ENCODE assay signal across 8 cellular contexts in the genomic region with DNA sequence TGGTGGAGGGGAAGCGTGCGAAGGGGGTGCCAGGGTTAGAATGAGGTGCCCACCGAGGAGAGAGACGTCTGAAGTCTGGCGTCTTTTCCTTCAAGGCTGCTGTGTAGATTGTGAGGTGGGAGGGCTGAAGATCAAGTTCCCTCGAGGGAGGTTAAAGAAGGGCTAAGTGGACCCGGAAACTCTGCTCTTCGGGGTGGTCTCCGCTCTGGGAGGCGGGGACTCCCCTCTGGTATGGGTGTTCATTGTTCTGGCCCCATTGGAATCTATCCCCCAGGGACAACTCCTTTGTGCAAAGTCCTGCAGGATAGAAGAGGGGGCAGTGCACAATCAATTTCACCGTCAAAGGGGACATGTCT. TPM values are rescaled to one million over a fixed set of nuclear protein-coding genes. Genes with fewer than 3 reads are reported as not detected.
DNase-seq lines count a peak whose midpoint lies in the region; ATAC-seq and TF ChIP-seq lines count a peak whose summit lies in the region.

No MANE protein-coding gene starts in this region.

- 21 to 28% methylated on average over 7 to 9 of the region's 11 CpGs for WGBS in esophagus squamous epithelium, 2 donors
- WGBS in psoas muscle, 3 donors, result 31 to 52% (median 38%) methylated on average over 11 of the region's 11 CpGs

- no peak for TF ChIP-seq CTCF in esophagus squamous epithelium (IDR thresholded peaks at IDR 0.05)
- TF ChIP-seq CTCF in psoas muscle (IDR thresholded peaks at IDR 0.05), result no peak

- H3K36me3 ChIP-seq in ES-I3 (ENCODE audit: insufficient read depth, low read length) (peaks cover 26% of the 10 kb centered on the region), SJSA1 (peaks cover 78% of the 10 kb centered on the region), esophagus squamous epithelium (peaks cover 3 to 51% (median 8%) of the 10 kb centered on the region in 3 donors), psoas muscle (ENCODE audit: insufficient read depth in 1 of 2, low read depth in 1 of 2) (peaks cover 0 to 37% of the 10 kb centered on the region in 2 donors)

- intact Hi-C loops in esophagus squamous epithelium (cut with DNase I), result no loop called here
- intact Hi-C loops in psoas muscle (cut with DNase I), result no loop called here

- no peak for TF ChIP-seq POLR2A in esophagus squamous epithelium (IDR thresholded peaks at IDR 0.05)

- H3K27me3 ChIP-seq in SJSA1 (replicated peaks) (no peaks in the 10 kb centered on the region), esophagus squamous epithelium (peaks cover 0 to 15% (median 0%) of the 10 kb centered on the region in 4 donors), psoas muscle (ENCODE audit: insufficient read depth in 3 of 3, low read length in 2 of 3) (peaks cover 0 to 16% (median 0%) of the 10 kb centered on the region in 3 donors)

- peak overlapping the region; percentile 77 for H3K4me3 ChIP-seq in SJSA1
- H3K4me3 ChIP-seq in esophagus squamous epithelium, result peak overlapping the region; percentile 43 to 93 (median 74)
- H3K4me3 ChIP-seq in psoas muscle, result peak overlapping the region; percentile 98

- H3K4me1 ChIP-seq in ES-I3 (ENCODE audit: insufficient read depth, low read length) (peaks cover 24% of the 10 kb centered on the region; the same call in 1 of the 2 replicates), SJSA1 (replicated peaks) (peaks cover 37% of the 10 kb centered on the region), esophagus squamous epithelium (peaks cover 38 to 70% (median 48%) of the 10 kb centered on the region in 3 donors), psoas muscle (peaks cover 26% of the 10 kb centered on the region)

- H3K9ac ChIP-seq in ES-I3 (ENCODE audit: low read depth, low read length), result peak overlapping the region; percentile 99

- DNase-seq in SJSA1 (ENCODE audit: low read depth in 1 of 2, low spot score in 2 of 2) (peak; percentile 97 to 99), esophagus squamous epithelium (lab: John Stamatoyannopoulos, UW) (no peak), psoas muscle (no peak), EL (no peak), ACHN (no peak), NCI-H1105 treated with DMSO at 0.1 percent for 48 hours (lab: John Stamatoyannopoulos, UW) (no peak)
- DNase-seq in activated CD4-positive, CD25-positive, alpha-beta regulatory T cell (lab: John Stamatoyannopoulos, UW), result no peak

- no peak for ATAC-seq in psoas muscle

- H3K27ac ChIP-seq in SJSA1 (peak overlapping the region; percentile 89), esophagus squamous epithelium (peak overlapping the region; percentile 93 to 97 (median 95)), psoas muscle (peak overlapping the region; percentile 92)

- in situ Hi-C loops in ACHN (cut with HindIII; ENCODE audit: low pct_ligation_motif_present, low pct_unique_long_range_greater_than_20kb, low sequenced_read_pairs), result no loop called here

- H3K9me3 ChIP-seq in ES-I3 (ENCODE audit: control insufficient read depth, insufficient read depth, low read length) (no peaks in the 10 kb centered on the region), SJSA1 (replicated peaks) (no peaks in the 10 kb centered on the region), esophagus squamous epithelium (no peaks in the 10 kb centered on the region), psoas muscle (no peaks in the 10 kb centered on the region)

RNA-seq across cellular contexts. Expression of a gene that starts 0.6 kb away (rescaled TPM):
- total RNA-seq in SJSA1 (2014; rRNA removed; shearing (Covaris generic)), result 1,039 and 1,435 TPM in 2 replicates
- total RNA-seq in esophagus squamous epithelium, result 10 to 100 TPM; 27.6 to 98.0 (median 65.1) TPM
- 10 to 100 TPM in 1 of 4 donors, 1 to 10 TPM in 3; 7.8 to 12.2 (median 9.1) TPM for total RNA-seq in psoas muscle
- 10 to 100 TPM in 2 of 3 donors, 1 to 10 TPM in 1; 9.1 to 21.0 (median 10.6) TPM for polyA plus RNA-seq in psoas muscle

RNA-seq across cellular contexts. Expression of a gene that starts 1.5 kb away (rescaled TPM):
- total RNA-seq in SJSA1 (2014; rRNA removed; shearing (Covaris generic)), result 591 and 789 TPM in 2 replicates
- 100 to 1,000 TPM; 236 to 881 (median 571) TPM for total RNA-seq in esophagus squamous epithelium
- total RNA-seq in psoas muscle, result 1,000 to 10,000 TPM in 2 of 4 donors, 100 to 1,000 TPM in 2; 978 to 1,214 (median 1,068) TPM
- polyA plus RNA-seq in psoas muscle, result 1,000 to 10,000 TPM in 2 of 3 donors, 100 to 1,000 TPM in 1; 883 to 1,789 (median 1,153) TPM

RNA-seq across cellular contexts. Expression of a gene that starts 6.6 kb away (rescaled TPM):
- 0.53 and 0.69 TPM in 2 replicates for total RNA-seq in SJSA1 (2014; rRNA removed; shearing (Covaris generic))
- 1 to 10 TPM in 1 of 4 donors, under 1 TPM in 2, not detected in 1; 0.48 to 1.1 (median 0.64) TPM for total RNA-seq in esophagus squamous epithelium
- total RNA-seq in psoas muscle, result 1 to 10 TPM in 1 of 4 donors, under 1 TPM in 3; 0.21 to 1.1 (median 0.32) TPM
- under 1 TPM; 0.32 to 0.51 (median 0.36) TPM for polyA plus RNA-seq in psoas muscle

RNA-seq across cellular contexts. Expression of a gene that starts 7.7 kb away (rescaled TPM):
- 1.6 TPM in 1 of 2 replicates, not detected in the other for total RNA-seq in SJSA1 (2014; rRNA removed; shearing (Covaris generic))
- total RNA-seq in esophagus squamous epithelium (10 to 100 TPM in 3 of 4 donors, 1 to 10 TPM in 1; 8.8 to 17.0 (median 13.0) TPM), psoas muscle (1 to 10 TPM in 1 of 4 donors, under 1 TPM in 2, not detected in 1; 0.77 to 1.9 (median 0.88) TPM)
- 1 to 10 TPM in 2 of 3 donors, under 1 TPM in 1; 0.68 to 2.4 (median 1.3) TPM for polyA plus RNA-seq in psoas muscle

RNA-seq across cellular contexts. Expression of a gene that starts 10.3 kb away (rescaled TPM):
- total RNA-seq in SJSA1 (2014; rRNA removed; shearing (Covaris generic)), result 1.1 and 2.2 TPM in 2 replicates
- total RNA-seq in esophagus squamous epithelium (1 to 10 TPM; 1.1 to 7.3 (median 2.6) TPM), psoas muscle (1 to 10 TPM in 2 of 4 donors, under 1 TPM in 2; 0.60 to 1.5 (median 0.92) TPM)
- polyA plus RNA-seq in psoas muscle, result 1 to 10 TPM in 1 of 3 donors, under 1 TPM in 2; 0.21 to 1.1 (median 0.80) TPM

Comparison
In these comparisons a context has a peak if more than half of its experiments do, and no peak if none do; other contexts are left out.
1. DNase-seq: peak in SJSA1 (2 of 2); none in esophagus squamous epithelium (single experiment), psoas muscle (0 of 2), EL (single experiment), ACHN (single experiment), activated CD4-positive, CD25-positive, alpha-beta regulatory T cell (0 of 4) and NCI-H1105 treated with DMSO at 0.1 percent for 48 hours (single experiment).
2. RNA of a gene that starts 0.6 kb away (total RNA-seq): 1,039 to 1,435 TPM in SJSA1; 27.6 to 98.0 TPM in esophagus squamous epithelium and 7.8 to 12.2 TPM in psoas muscle; every median in the first group is over 10 times any median in the second.
3. Peak in every context shown above with its lines, with median percentiles within 50 percentile points of each other: H3K27ac ChIP-seq and H3K4me3 ChIP-seq.